In genomic region chr4:125811892-125812291, GRCh38 we compare ENCODE assay signal across 28 cellular contexts.
"Had no signal": no experiment of that assay in that cellular context is flagged by ENCODE, and none has a peak within 500 bp of the region (broad histone marks: within the 10 kb centered on the region; RNA-seq: fewer than 3 reads in every experiment).

No MANE protein-coding gene starts in this region.

- H3K4me1 ChIP-seq: colonic mucosa, esophagus muscularis mucosa, esophagus squamous epithelium, foreskin keratinocyte, gastrocnemius medialis, gastroesophageal sphincter, heart right ventricle had no signal

- H3K9me3 ChIP-seq: colonic mucosa, esophagus muscularis mucosa, esophagus squamous epithelium, gastrocnemius medialis, gastroesophageal sphincter, heart left ventricle, heart right ventricle had no signal

- FAIRE-seq: colon, endometrium, endothelial cell of umbilical vein, frontal cortex had no signal

- H3K27me3 ChIP-seq: colonic mucosa, dorsolateral prefrontal cortex, esophagus muscularis mucosa, esophagus squamous epithelium, foreskin keratinocyte, gastrocnemius medialis, gastroesophageal sphincter, heart left ventricle, heart right ventricle had no signal

- H3K27ac ChIP-seq: colonic mucosa, coronary artery, dorsolateral prefrontal cortex, epithelial cell of prostate, esophagus muscularis mucosa, esophagus squamous epithelium, foreskin keratinocyte, gastrocnemius medialis, gastroesophageal sphincter, heart left ventricle, heart right ventricle had no signal

- DNase-seq: colonic mucosa; cortex of kidney; dermis blood vessel endothelial cell; dorsolateral prefrontal cortex; effector CD4-positive, alpha-beta T cell; effector CD8-positive, alpha-beta T cell; effector memory CD4-positive, alpha-beta T cell; effector memory CD8-positive, alpha-beta T cell; endodermal cell; erythroblast; esophagus squamous epithelium; foreskin fibroblast; foreskin keratinocyte; foreskin melanocyte; gastrocnemius medialis; glutamatergic neuron; head of caudate nucleus; heart left ventricle; heart right ventricle had no signal

- ATAC-seq: effector memory CD8-positive, alpha-beta T cell; esophagus mucosa; foreskin keratinocyte; gastrocnemius medialis; gastroesophageal sphincter; heart left ventricle; heart right ventricle had no signal

- H3K4me3 ChIP-seq: colonic mucosa, coronary artery, dorsolateral prefrontal cortex, esophagus muscularis mucosa, esophagus squamous epithelium, gastrocnemius medialis, gastroesophageal sphincter, heart left ventricle, heart right ventricle had no signal

- H3K36me3 ChIP-seq: colonic mucosa, esophagus muscularis mucosa, esophagus squamous epithelium, gastrocnemius medialis, gastroesophageal sphincter, heart left ventricle, heart right ventricle had no signal
